Comparison of ENCODE assay signal across 32 cellular contexts in the genomic region with DNA sequence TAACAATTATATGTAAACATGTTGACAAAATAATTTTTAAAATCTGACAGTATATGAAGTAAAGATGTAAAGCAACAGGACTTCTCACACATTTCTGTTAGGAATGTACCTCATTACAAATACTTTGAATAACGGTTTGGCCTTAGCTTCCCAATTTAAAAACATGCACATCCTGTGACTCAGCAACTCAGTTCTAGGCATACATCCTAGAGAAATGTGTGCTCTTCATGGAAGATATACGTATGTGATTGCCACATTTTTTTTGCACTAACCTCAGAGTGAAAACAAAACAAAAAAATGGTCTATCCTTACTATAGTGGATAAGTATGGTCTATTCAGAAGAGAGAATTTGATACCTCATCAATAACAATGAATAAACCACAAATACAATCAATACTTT.
DNase-seq lines count a peak whose midpoint lies in the region; ATAC-seq and TF ChIP-seq lines count a peak whose summit lies in the region.
"Had no signal": no experiment of that assay in that cellular context is flagged by ENCODE, and none has a peak within 500 bp of the region (broad histone marks: within the 10 kb centered on the region; RNA-seq: fewer than 3 reads in every experiment).

No MANE protein-coding gene starts in this region.

- H3K27ac ChIP-seq in brain microvascular endothelial cell: no peak overlapping the region
- H3K27ac ChIP-seq: dorsolateral prefrontal cortex, heart left ventricle, HL-60, neutrophil, psoas muscle, sigmoid colon, SJSA1, tibial artery had no signal

- ATAC-seq in GM19023 (IDR thresholded peaks at IDR 0.05; ENCODE audit: unreplicated experiment) (no peak), HG03378 (IDR thresholded peaks at IDR 0.05; ENCODE audit: unreplicated experiment) (no peak)
- ATAC-seq: GM12878; heart left ventricle; naive thymus-derived CD4-positive, alpha-beta T cell; psoas muscle; WTC11 had no signal

- TF ChIP-seq CTCF in AG10803 (conservative IDR thresholded peaks at IDR 0.05; ENCODE audit: low read length) (no peak), brain microvascular endothelial cell (IDR thresholded peaks at IDR 0.05; ENCODE audit: low read depth, low read length, missing control alignments) (no peak), fibroblast of the aortic adventitia (IDR thresholded peaks at IDR 0.05; ENCODE audit: insufficient read depth, low read length) (no peak)

- peak; percentile 16 for DNase-seq in AG10803 (ENCODE audit: low read depth)
- DNase-seq in OCI-M1 (lab: John Stamatoyannopoulos, UW): peak; percentile 52
- DNase-seq in brain microvascular endothelial cell: peak; percentile 18
- DNase-seq in fibroblast of the aortic adventitia (ENCODE audit: low read depth): peak; percentile 4
- no peak for DNase-seq in islet precursor cell
- DNase-seq in NCI-H2227 treated with DMSO at 0.1 percent for 48 hours (lab: John Stamatoyannopoulos, UW): no peak
- DNase-seq: activated CD4-positive, alpha-beta T cell treated with anti-CD3 and anti-CD28 coated beads, Interleukin-2, amount 10 ng/mL, durations not matched to agents 24 days and 14 days; activated CD8-positive, alpha-beta memory T cell treated with anti-CD3 and anti-CD28 coated beads for 24 hours; activated T-cell treated with anti-CD3 and anti-CD28 coated beads for 4 hours; anterior cingulate cortex; CD4-positive, alpha-beta T cell; dorsolateral prefrontal cortex; EL; H9; heart left ventricle; naive thymus-derived CD4-positive, alpha-beta T cell; NCI-H1436 treated with DMSO at 0.1 percent for 48 hours; NCI-H2107; NCI-H446 treated with DMSO at 0.1 percent for 48 hours; NCI-H774; psoas muscle; sigmoid colon; stimulated activated CD4-positive, alpha-beta T cell treated with anti-CD3 and anti-CD28 coated beads, Interleukin-4, amount 100 ng/mL, for 1 hour; T1000; tibial artery had no signal

- H3K4me3 ChIP-seq in AG10803 (ENCODE audit: low read length): no peak overlapping the region
- no peak overlapping the region for H3K4me3 ChIP-seq in brain microvascular endothelial cell (ENCODE audit: low read depth, low read length)
- no peak overlapping the region for H3K4me3 ChIP-seq in fibroblast of the aortic adventitia (ENCODE audit: low read depth, low read length)
- H3K4me3 ChIP-seq: dorsolateral prefrontal cortex, GM12878, heart left ventricle, psoas muscle, sigmoid colon, SJSA1, tibial artery had no signal

- in situ Hi-C loops in brain microvascular endothelial cell (cut with HindIII; ENCODE audit: low pct_ligation_motif_present, low sequenced_read_pairs): no loop called here

- H3K36me3 ChIP-seq in brain microvascular endothelial cell (replicated peaks): no peaks in the 10 kb centered on the region
- H3K36me3 ChIP-seq: heart left ventricle, neutrophil, sigmoid colon, SJSA1, tibial artery had no signal

- no peaks in the 10 kb centered on the region for H3K27me3 ChIP-seq in brain microvascular endothelial cell (replicated peaks)
- H3K27me3 ChIP-seq: dorsolateral prefrontal cortex, heart left ventricle, neutrophil, sigmoid colon, tibial artery had no signal

Comparison
In these comparisons a context has a peak if more than half of its experiments do, and no peak if none do; other contexts are left out.
1. DNase-seq: peak in AG10803 (single experiment), OCI-M1 (single experiment), brain microvascular endothelial cell (single experiment) and fibroblast of the aortic adventitia (single experiment); none in islet precursor cell (single experiment) and NCI-H2227 treated with DMSO at 0.1 percent for 48 hours (single experiment).